Comparison of ENCODE assay signal across 1 cellular context in genomic region chr4:82373816-82374740, GRCh38.
A peak's percentile ranks its signal among the peaks of the same experiment; 100 is the strongest.
TF ChIP-seq lines count a peak whose summit lies in the region.

Gene HNRNPD, minus strand, starts transcription at chr4:82373991. Its CDS starts 313 bp downstream, at chr4:82373678.

TF ChIP-seq in A549, 52 proteins besides CTCF, POLR2A, EP300 and RAD21 (continued from another document):
- peak; percentile 19; the same call in 1 of the 2 replicates for TF ChIP-seq REST (IDR thresholded peaks at IDR 0.05)
- TF ChIP-seq TP53 (CRISPR knock-in tag; IDR thresholded peaks at IDR 0.05), result no peak
- no peak for TF ChIP-seq FOSL2 (IDR thresholded peaks at IDR 0.05)
- peak; percentile 35; the same call in 1 of the 2 replicates for TF ChIP-seq FOSL2 (CRISPR knock-in tag; IDR thresholded peaks at IDR 0.05)
- TF ChIP-seq, protein P1, sequence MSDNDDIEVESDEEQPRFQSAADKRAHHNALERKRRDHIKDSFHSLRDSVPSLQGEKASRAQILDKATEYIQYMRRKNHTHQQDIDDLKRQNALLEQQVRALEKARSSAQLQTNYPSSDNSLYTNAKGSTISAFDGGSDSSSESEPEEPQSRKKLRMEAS (IDR thresholded peaks at IDR 0.05), result peak; percentile 91
- TF ChIP-seq, protein P2, sequence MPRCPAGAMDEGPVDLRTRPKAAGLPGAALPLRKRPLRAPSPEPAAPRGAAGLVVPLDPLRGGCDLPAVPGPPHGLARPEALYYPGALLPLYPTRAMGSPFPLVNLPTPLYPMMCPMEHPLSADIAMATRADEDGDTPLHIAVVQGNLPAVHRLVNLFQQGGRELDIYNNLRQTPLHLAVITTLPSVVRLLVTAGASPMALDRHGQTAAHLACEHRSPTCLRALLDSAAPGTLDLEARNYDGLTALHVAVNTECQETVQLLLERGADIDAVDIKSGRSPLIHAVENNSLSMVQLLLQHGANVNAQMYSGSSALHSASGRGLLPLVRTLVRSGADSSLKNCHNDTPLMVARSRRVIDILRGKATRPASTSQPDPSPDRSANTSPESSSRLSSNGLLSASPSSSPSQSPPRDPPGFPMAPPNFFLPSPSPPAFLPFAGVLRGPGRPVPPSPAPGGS (IDR thresholded peaks at IDR 0.05), result no peak
- TF ChIP-seq MAFK (IDR thresholded peaks at IDR 0.05; ENCODE audit: partially characterized antibody), result no peak
- TF ChIP-seq NR3C1 (IDR thresholded peaks at IDR 0.05), result no peak
- 0 out of 2 replicates have a peak, but pooled peaks have one; percentile 16 for TF ChIP-seq HOXB5 (CRISPR knock-in tag; IDR thresholded peaks at IDR 0.05)
- peak; percentile 79 for TF ChIP-seq MYC (IDR thresholded peaks at IDR 0.05; ENCODE audit: borderline replicate concordance, low read length)
- TF ChIP-seq ZSCAN20 (CRISPR knock-in tag; IDR thresholded peaks at IDR 0.05), result no peak
- no peak for TF ChIP-seq HOXA7 (CRISPR knock-in tag; IDR thresholded peaks at IDR 0.05)
- TF ChIP-seq USF2 (IDR thresholded peaks at IDR 0.05), result peak; percentile 96
- TF ChIP-seq ZC3H11A (IDR thresholded peaks at IDR 0.05), result no peak
- TF ChIP-seq JUN (IDR thresholded peaks at IDR 0.05), result peak; percentile 39 to 78; a peak in 4 of 5 replicates
- TF ChIP-seq FOXS1 (CRISPR knock-in tag; IDR thresholded peaks at IDR 0.05), result no peak
- TF ChIP-seq MAZ (IDR thresholded peaks at IDR 0.05; ENCODE audit: borderline replicate concordance, low read depth, low read length), result 0 out of 2 replicates have a peak, but pooled peaks have one; percentile 39
- no peak for TF ChIP-seq HES2 (IDR thresholded peaks at IDR 0.05)
- no peak for TF ChIP-seq ZNF302 (CRISPR knock-in tag; IDR thresholded peaks at IDR 0.05)
- no peak for TF ChIP-seq EHMT2 (IDR thresholded peaks at IDR 0.05; ENCODE audit: low read depth)
- TF ChIP-seq, protein P3, sequence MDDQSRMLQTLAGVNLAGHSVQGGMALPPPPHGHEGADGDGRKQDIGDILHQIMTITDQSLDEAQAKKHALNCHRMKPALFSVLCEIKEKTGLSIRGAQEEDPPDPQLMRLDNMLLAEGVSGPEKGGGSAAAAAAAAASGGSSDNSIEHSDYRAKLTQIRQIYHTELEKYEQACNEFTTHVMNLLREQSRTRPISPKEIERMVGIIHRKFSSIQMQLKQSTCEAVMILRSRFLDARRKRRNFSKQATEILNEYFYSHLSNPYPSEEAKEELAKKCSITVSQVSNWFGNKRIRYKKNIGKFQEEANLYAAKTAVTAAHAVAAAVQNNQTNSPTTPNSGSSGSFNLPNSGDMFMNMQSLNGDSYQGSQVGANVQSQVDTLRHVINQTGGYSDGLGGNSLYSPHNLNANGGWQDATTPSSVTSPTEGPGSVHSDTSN (IDR thresholded peaks at IDR 0.05), result 0 out of 2 replicates have a peak, but pooled peaks have one; percentile 35
- TF ChIP-seq TFCP2L1 (CRISPR knock-in tag; IDR thresholded peaks at IDR 0.05), result peak; percentile 67
